Comparison of ENCODE assay signal across 8 cellular contexts in genomic region chr12:92144631-92145480, GRCh38. TPM values are rescaled to one million over a fixed set of nuclear protein-coding genes. Genes with fewer than 3 reads are reported as not detected.
DNase-seq lines count a peak whose midpoint lies in the region; ATAC-seq and TF ChIP-seq lines count a peak whose summit lies in the region.

No MANE protein-coding gene starts in this region.

- H3K4me3 ChIP-seq in HUES64 (ENCODE audit: low read length): peak overlapping the region; percentile 91
- H3K4me3 ChIP-seq in heart right ventricle: peak overlapping the region; percentile 83 to 98 (median 90)

- H3K27ac ChIP-seq in HUES64 (ENCODE audit: low read depth, low read length) (peak overlapping the region; percentile 86), heart right ventricle (peak overlapping the region; percentile 84 to 99 (median 98))

- H3K27me3 ChIP-seq in HUES64 (ENCODE audit: insufficient read depth, low read length): no peaks in the 10 kb centered on the region
- no peaks in the 10 kb centered on the region for H3K27me3 ChIP-seq in heart right ventricle

- peak overlapping the region; percentile 90 for H3K4me3 Mint-ChIP-seq in progenitor cell of endocrine pancreas (ENCODE audit: low read depth)

- no peaks in the 10 kb centered on the region for H3K9me3 ChIP-seq in HUES64 (ENCODE audit: insufficient read depth, low read depth, low read length)
- H3K9me3 ChIP-seq in heart right ventricle: no peaks in the 10 kb centered on the region

- H3K36me3 Mint-ChIP-seq in activated naive CD4-positive, alpha-beta T cell treated with anti-CD3 and anti-CD28 coated beads, Interleukin-2, amount 50 U/mL, for 72 hours: peaks cover 61 to 63% of the 10 kb centered on the region in 2 donors
- H3K36me3 Mint-ChIP-seq in progenitor cell of endocrine pancreas (ENCODE audit: insufficient read depth): peaks cover 52% of the 10 kb centered on the region

- H3K9me3 Mint-ChIP-seq in activated naive CD4-positive, alpha-beta T cell treated with anti-CD3 and anti-CD28 coated beads, Interleukin-2, amount 50 U/mL, for 72 hours: no peaks in the 10 kb centered on the region
- no peaks in the 10 kb centered on the region for H3K9me3 Mint-ChIP-seq in progenitor cell of endocrine pancreas (ENCODE audit: low read depth)

- H3K4me1 Mint-ChIP-seq in progenitor cell of endocrine pancreas (ENCODE audit: low read depth): peaks cover 31% of the 10 kb centered on the region

- H3K9ac ChIP-seq in HUES64 (ENCODE audit: low read depth, low read length): peak overlapping the region; percentile 91

- peak; percentile 1 to 28 for ATAC-seq in activated naive CD4-positive, alpha-beta T cell treated with anti-CD3 and anti-CD28 coated beads, Interleukin-2, amount 50 U/mL, for 72 hours
- ATAC-seq in heart right ventricle: peak; percentile 3 to 28 (median 9)

- in situ Hi-C loops in GM13977 (cut with MboI; ENCODE audit: low pct_unique_long_range_greater_than_20kb, low sequenced_read_pairs, unreplicated experiment) (loop anchor here (25.0 kb wide), 2 partner anchors 558 to 758 kb away; no protein-coding TSS in a partner anchor), SK-MEL-5 (cut with HindIII; ENCODE audit: low pct_unique_long_range_greater_than_20kb, low sequenced_read_pairs) (no loop called here)

- peaks cover 57% of the 10 kb centered on the region for H3K4me1 ChIP-seq in HUES64 (ENCODE audit: insufficient read depth, low read length)
- peaks cover 0 to 35% (median 11%) of the 10 kb centered on the region in 9 donors for H3K4me1 ChIP-seq in heart right ventricle

- intact Hi-C loops in heart right ventricle (cut with DNase I): loop anchor here (1.0 to 10.0 kb wide), 31 partner anchors 82 to 763 kb away; no protein-coding TSS in a partner anchor

- peak overlapping the region; percentile 99 to 100 for H3K27ac Mint-ChIP-seq in activated naive CD4-positive, alpha-beta T cell treated with anti-CD3 and anti-CD28 coated beads, Interleukin-2, amount 50 U/mL, for 72 hours
- peak overlapping the region; percentile 100 for H3K27ac Mint-ChIP-seq in progenitor cell of endocrine pancreas

- no peaks in the 10 kb centered on the region for H3K27me3 Mint-ChIP-seq in progenitor cell of endocrine pancreas

- TF ChIP-seq CTCF in GM13977 (IDR thresholded peaks at IDR 0.05; ENCODE audit: extremely low read depth, insufficient read depth, missing control alignments) (peak; percentile 35), heart right ventricle (IDR thresholded peaks at IDR 0.05) (peak in 3 of 9 donors; percentile 13 to 42 (median 20)), progenitor cell of endocrine pancreas (IDR thresholded peaks at IDR 0.05; ENCODE audit: unreplicated experiment) (peak; percentile 18)

- H3K36me3 ChIP-seq in HUES64 (ENCODE audit: insufficient read depth, low read length) (peaks cover 36% of the 10 kb centered on the region), heart right ventricle (peaks cover 0 to 43% (median 5%) of the 10 kb centered on the region in 9 donors)

- WGBS in HUES64: under 1% methylated on average over 68 of the region's 69 CpGs
- WGBS in heart right ventricle, 2 donors: 0% methylated on average over 65 to 69 of the region's 69 CpGs

- DNase-seq in GM13977 (ENCODE audit: low spot score) (no peak), SK-MEL-5 (ENCODE audit: low read depth, low spot score) (peak; percentile 33), heart right ventricle (peak; percentile 52 to 57), progenitor cell of endocrine pancreas (ENCODE audit: low spot score, unreplicated experiment) (peak; percentile 41), ureter (ENCODE audit: low spot score) (peak; percentile 78), epidermal melanocyte (ENCODE audit: insufficient read length, low spot score) (no peak)
- DNase-seq in activated naive CD4-positive, alpha-beta T cell treated with anti-CD3 and anti-CD28 coated beads, Interleukin-2, amount 50 U/mL, for 72 hours (ENCODE audit: low spot score in 2 of 2): peak; percentile 45 to 80

RNA-seq across cellular contexts. Expression of gene BTG1, which starts 0.8 kb away (rescaled TPM):
- polyA plus RNA-seq in HUES64 (2013, experiment 1 of 2): 20.0 TPM
- 25.7 TPM for polyA plus RNA-seq in HUES64 (2013, experiment 2 of 2)
- total RNA-seq in SK-MEL-5 (2014; rRNA removed; shearing (Covaris generic)): 12.5 and 18.5 TPM in 2 replicates
- 37.8 and 41.0 TPM in 2 replicates for polyA plus RNA-seq in SK-MEL-5 (2015; cell fraction: cytosol; rRNA removed)
- polyA plus RNA-seq in SK-MEL-5 (2015; cell fraction: nucleus; rRNA removed): 17.1 and 31.5 TPM in 2 replicates
- total RNA-seq in activated naive CD4-positive, alpha-beta T cell treated with anti-CD3 and anti-CD28 coated beads, Interleukin-2, amount 50 U/mL, for 72 hours: 100 to 1,000 TPM; 158 to 266 TPM
- total RNA-seq in heart right ventricle (100 to 1,000 TPM in 2 of 10 donors, 10 to 100 TPM in 8; 54.4 to 127 (median 71.3) TPM), progenitor cell of endocrine pancreas (162 and 164 TPM in 2 replicates), ureter (139 TPM)
- polyA plus RNA-seq in heart right ventricle: 10 to 100 TPM; 20.0 to 33.4 TPM

Comparison
In these comparisons a context has a peak if more than half of its experiments do, and no peak if none do; other contexts are left out.
1. DNase-seq: peak in SK-MEL-5 (single experiment), activated naive CD4-positive, alpha-beta T cell treated with anti-CD3 and anti-CD28 coated beads, Interleukin-2, amount 50 U/mL, for 72 hours (2 of 2), heart right ventricle (2 of 2), progenitor cell of endocrine pancreas (single experiment) and ureter (single experiment); none in GM13977 (single experiment) and epidermal melanocyte (single experiment).